17 cellular contexts compared by ENCODE assay signal in the genomic region with DNA sequence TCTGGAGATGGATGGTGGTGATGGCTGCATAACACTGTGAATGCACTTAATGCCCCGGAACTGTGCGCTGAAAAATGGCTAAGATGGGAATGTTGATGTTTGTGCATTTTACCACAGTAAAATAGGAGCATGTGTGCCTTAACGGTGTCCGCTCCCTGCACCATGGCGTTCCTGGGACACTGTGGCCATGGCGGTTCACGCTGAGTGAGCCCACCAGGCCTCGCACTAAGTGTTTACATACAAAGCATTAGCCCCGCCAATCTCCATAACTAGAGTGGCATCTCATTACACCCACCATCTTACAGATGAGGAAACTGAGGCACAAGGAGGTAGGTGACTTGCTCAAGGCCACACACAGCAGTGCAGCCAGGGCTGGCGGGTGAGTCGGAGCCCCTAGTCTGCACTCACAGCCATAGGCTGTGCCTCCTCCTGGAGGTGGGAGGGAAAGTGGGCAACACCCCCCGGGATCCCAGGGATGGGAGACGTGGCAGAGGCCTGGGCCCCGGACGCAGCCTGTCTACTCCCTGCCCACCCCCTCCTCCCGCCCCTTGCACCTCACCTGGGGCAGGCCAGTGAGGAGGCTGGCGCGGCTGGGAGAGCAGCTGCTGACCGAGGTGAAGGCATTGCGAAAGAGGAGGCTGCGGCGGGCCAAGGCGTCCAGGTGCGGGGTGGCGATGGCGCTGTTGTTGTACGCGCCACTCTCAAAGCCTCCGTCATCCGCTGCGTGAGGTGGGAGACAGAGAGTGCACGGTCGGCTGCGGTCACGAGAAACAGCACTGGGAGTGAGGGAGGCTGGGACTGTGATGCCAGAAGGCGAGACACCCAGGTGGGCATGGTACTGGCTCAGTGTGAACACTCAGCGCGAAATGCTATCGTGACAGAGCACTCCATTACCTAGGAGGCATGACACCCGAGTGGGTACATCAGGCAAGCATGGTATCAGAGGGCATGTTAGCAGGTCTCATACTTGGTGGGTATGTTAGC. TPM values are rescaled to one million over a fixed set of nuclear protein-coding genes. Genes with fewer than 3 reads are reported as not detected.
A peak's percentile ranks its signal among the peaks of the same experiment; 100 is the strongest.
DNase-seq lines count a peak whose midpoint lies in the region; ATAC-seq, FAIRE-seq and TF ChIP-seq lines count a peak whose summit lies in the region.
"Had no signal": no experiment of that assay in that cellular context is flagged by ENCODE, and none has a peak within 500 bp of the region (broad histone marks: within the 10 kb centered on the region; RNA-seq: fewer than 3 reads in every experiment).

No MANE protein-coding gene starts in this region.

- H3K27me3 Mint-ChIP-seq in CD4-positive, CD25-positive, alpha-beta regulatory T cell, result peaks cover 4% of the 10 kb centered on the region
- H3K27me3 Mint-ChIP-seq in CD4-positive, alpha-beta memory T cell, result no peaks in the 10 kb centered on the region
- H3K27me3 Mint-ChIP-seq in naive thymus-derived CD8-positive, alpha-beta T cell, result no peaks in the 10 kb centered on the region

- TF ChIP-seq EP300 in K562 (IDR thresholded peaks at IDR 0.05; ENCODE audit: low read length), result no peak

- no peak overlapping the region for H3K4me2 ChIP-seq in K562 (ENCODE audit: insufficient read depth, low read length)

- intact Hi-C loops in CD4-positive, alpha-beta memory T cell (cut with micrococcal nuclease), result no loop called here
- intact Hi-C loops in K562 (cut with micrococcal nuclease), result no loop called here

- no peaks in the 10 kb centered on the region for H3K27me3 ChIP-seq in CD4-positive, CD25-positive, alpha-beta regulatory T cell (ENCODE audit: control insufficient read depth, insufficient read depth, low read length)
- H3K27me3 ChIP-seq in CD4-positive, alpha-beta memory T cell (ENCODE audit: insufficient read depth, low read length), result no peaks in the 10 kb centered on the region
- H3K27me3 ChIP-seq in K562 (ENCODE audit: control insufficient read depth in 2 of 2, insufficient read depth in 2 of 2, low read length in 2 of 2), result no peaks in the 10 kb centered on the region

- peak overlapping the region; percentile 38 to 92 (median 84) for H3K4me3 Mint-ChIP-seq in CD4-positive, CD25-positive, alpha-beta regulatory T cell
- H3K4me3 Mint-ChIP-seq in CD4-positive, alpha-beta memory T cell, result peak overlapping the region in 4 of 8 donors; percentile 10 to 73 (median 38)
- H3K4me3 Mint-ChIP-seq in naive thymus-derived CD8-positive, alpha-beta T cell, result peak overlapping the region in 5 of 10 donors; percentile 24 to 63 (median 41)

- no peak overlapping the region for H2AFZ ChIP-seq in K562 (ENCODE audit: low read depth, low read length)

- no peak for TF ChIP-seq POLR2A in K562 (conservative IDR thresholded peaks at IDR 0.05)

- BruUV-seq in K562 (replicated peaks; lab: Mats Ljungman, UMichigan), result no TSS peak

- H4K20me1 ChIP-seq in K562 (replicated peaks; ENCODE audit: control insufficient read depth, insufficient read depth, low read length), result 0 out of 2 replicates have a peak, but pooled peaks cover 7% of the 10 kb centered on the region

- H3K27ac ChIP-seq in CD4-positive, CD25-positive, alpha-beta regulatory T cell (ENCODE audit: insufficient read depth, low read length, poor library complexity, severe bottlenecking), result no peak overlapping the region
- H3K27ac ChIP-seq in CD4-positive, alpha-beta memory T cell (ENCODE audit: low read depth, low read length), result no peak overlapping the region
- H3K27ac ChIP-seq in K562 (ENCODE audit: extremely low read depth, low read depth, low read length) (no peak overlapping the region), coronary artery (no peak overlapping the region)
- H3K27ac ChIP-seq: SK-N-MC had no signal

- no peaks in the 10 kb centered on the region for H3K9me3 ChIP-seq in CD4-positive, CD25-positive, alpha-beta regulatory T cell (ENCODE audit: control insufficient read depth in 2 of 2, low read length in 2 of 2)
- H3K9me3 ChIP-seq in CD4-positive, alpha-beta memory T cell (ENCODE audit: control insufficient read depth in 1 of 2, low read length in 2 of 2), result no peaks in the 10 kb centered on the region
- H3K9me3 ChIP-seq in K562 (replicated peaks; ENCODE audit: control insufficient read depth, insufficient read depth, low read depth, low read length), result no peaks in the 10 kb centered on the region

- POLR2A ChIA-PET in CD4-positive, alpha-beta memory T cell (lab: Charles Lee; ENCODE audit: partially characterized antibody), result interaction anchor here (1.1 to 4.3 kb wide), 2 partner anchors 20 to 47 kb away, joined by 3 to 71 read pairs; a partner anchor contains a TSS
- POLR2A ChIA-PET in K562 (lab: Yijun Ruan, JAX), result no interaction called here
- POLR2A ChIA-PET in naive thymus-derived CD8-positive, alpha-beta T cell (lab: Charles Lee), result interaction anchor here (1.1 to 4.0 kb wide), 2 partner anchors 12 to 48 kb away, joined by 3 to 21 read pairs; no protein-coding TSS in a partner anchor

- no peak for TF ChIP-seq RAD21 in K562 (CRISPR knock-in tag; conservative IDR thresholded peaks at IDR 0.05 in 1 of 2, IDR thresholded peaks at IDR 0.05 in 1 of 2)

- no peaks in the 10 kb centered on the region for H3K9me1 ChIP-seq in K562 (ENCODE audit: control insufficient read depth, insufficient read depth, low read length)

- CTCF ChIA-PET in CD4-positive, alpha-beta memory T cell (lab: Charles Lee; ENCODE audit: partially characterized antibody), result no interaction called here
- CTCF ChIA-PET in K562 (lab: Yijun Ruan, JAX; ENCODE audit: low intra/inter-chr PET ratio), result no interaction called here

- ATAC-seq in CD4-positive, CD25-positive, alpha-beta regulatory T cell (ENCODE audit: low read depth in 2 of 2), result no peak
- no peak for ATAC-seq in K562
- no peak for ATAC-seq in naive thymus-derived CD8-positive, alpha-beta T cell
- no peak for ATAC-seq in stimulated activated naive CD8-positive, alpha-beta T cell treated with anti-CD3 and anti-CD28 coated beads, Interleukin-15, Interleukin-2, amounts not matched to agents 100 U/mL and 50 U/mL, for 24 hours
- ATAC-seq: PC-3 had no signal

- 88% methylated on average over 28 of the region's 40 CpGs for whole genome bisulfite sequencing in K562 (ENCODE audit: insufficient coverage, low coverage, missing lambda C conversion rate)

- no peak for DNase-seq in CD4-positive, CD25-positive, alpha-beta regulatory T cell
- no peak for DNase-seq in CD4-positive, alpha-beta memory T cell
- DNase-seq in K562 (ENCODE audit: extremely low read depth in 1 of 4, low spot score in 3 of 4) (no peak), coronary artery (ENCODE audit: low spot score) (no peak), NCI-H146 treated with DMSO at 0.1 percent for 48 hours (lab: John Stamatoyannopoulos, UW; ENCODE audit: unreplicated experiment) (no peak)
- peak in 1 of 10 donors; percentile 53 for DNase-seq in naive thymus-derived CD8-positive, alpha-beta T cell
- no peak for DNase-seq in stimulated activated naive CD8-positive, alpha-beta T cell treated with anti-CD3 and anti-CD28 coated beads, Interleukin-15, Interleukin-2, amounts not matched to agents 100 U/mL and 50 U/mL, for 24 hours
- DNase-seq: ACHN, AML-193, HCEC 1CT, KBM-7, MV-4-11, NCI-H1417, NCI-H1930, NCI-H774, PC-3 had no signal

- H3K9ac ChIP-seq in K562 (ENCODE audit: insufficient read depth in 1 of 2, low read depth in 2 of 2, low read length in 2 of 2), result no peak overlapping the region

- in situ Hi-C loops in K562 (cut with MboI), result no loop called here

- FAIRE-seq in K562 (lab: Jason Lieb, UNC), result no peak

- peaks cover 28% of the 10 kb centered on the region for H3K4me1 ChIP-seq in CD4-positive, CD25-positive, alpha-beta regulatory T cell (ENCODE audit: control insufficient read depth, insufficient read depth, low read length, poor library complexity, severe bottlenecking)
- H3K4me1 ChIP-seq in CD4-positive, alpha-beta memory T cell (ENCODE audit: insufficient read depth, low read length), result peaks cover 29% of the 10 kb centered on the region
- peaks cover 9 to 47% of the 10 kb centered on the region in 2 experiments; a peak in 4 of 5 replicates for H3K4me1 ChIP-seq in K562 (replicated peaks in 1 of 2; ENCODE audit: control insufficient read depth in 2 of 2, insufficient read depth in 2 of 2, low read length in 2 of 2)

- no peaks in the 10 kb centered on the region for H3K9me3 Mint-ChIP-seq in CD4-positive, CD25-positive, alpha-beta regulatory T cell
- H3K9me3 Mint-ChIP-seq in CD4-positive, alpha-beta memory T cell, result peaks cover 0 to 2% (median 0%) of the 10 kb centered on the region in 8 donors
- no peaks in the 10 kb centered on the region for H3K9me3 Mint-ChIP-seq in naive thymus-derived CD8-positive, alpha-beta T cell

- peaks cover 43% of the 10 kb centered on the region for H3K36me3 ChIP-seq in CD4-positive, CD25-positive, alpha-beta regulatory T cell (ENCODE audit: control insufficient read depth, insufficient read depth, low read length)
- peaks cover 51% of the 10 kb centered on the region for H3K36me3 ChIP-seq in CD4-positive, alpha-beta memory T cell (ENCODE audit: insufficient read depth, low read length)
- peaks cover 24% of the 10 kb centered on the region; the same call in 1 of the 3 replicates for H3K36me3 ChIP-seq in K562 (ENCODE audit: control insufficient read depth, insufficient read depth, low read length)

- peaks cover 0 to 45% (median 21%) of the 10 kb centered on the region in 4 donors for H3K4me1 Mint-ChIP-seq in CD4-positive, CD25-positive, alpha-beta regulatory T cell
- peaks cover 18 to 41% (median 29%) of the 10 kb centered on the region in 4 donors for H3K4me1 Mint-ChIP-seq in CD4-positive, alpha-beta memory T cell
- peaks cover 16 to 43% (median 36%) of the 10 kb centered on the region in 4 donors for H3K4me1 Mint-ChIP-seq in naive thymus-derived CD8-positive, alpha-beta T cell

- H3K79me2 ChIP-seq in K562 (ENCODE audit: control insufficient read depth, insufficient read depth, low read length), result peaks cover 3% of the 10 kb centered on the region; the same call in 1 of the 3 replicates

- TF ChIP-seq CTCF in K562 (IDR thresholded peaks at IDR 0.05 in 2 of 3, conservative IDR thresholded peaks at IDR 0.05 in 1 of 3; ENCODE audit: insufficient read depth in 2 of 3, low read depth in 1 of 3, low read length in 3 of 3) (no peak), coronary artery (IDR thresholded peaks at IDR 0.05) (no peak)

- H3K36me3 Mint-ChIP-seq in CD4-positive, CD25-positive, alpha-beta regulatory T cell, result peaks cover 19% of the 10 kb centered on the region
- H3K36me3 Mint-ChIP-seq in CD4-positive, alpha-beta memory T cell, result peaks cover 14 to 46% of the 10 kb centered on the region in 2 donors
- peaks cover 0 to 49% (median 2%) of the 10 kb centered on the region in 3 donors for H3K36me3 Mint-ChIP-seq in naive thymus-derived CD8-positive, alpha-beta T cell

- H3K27ac Mint-ChIP-seq in CD4-positive, CD25-positive, alpha-beta regulatory T cell, result peak overlapping the region in 2 of 3 donors; percentile 86 to 97
- H3K27ac Mint-ChIP-seq in CD4-positive, alpha-beta memory T cell, result peak overlapping the region; percentile 18 to 94 (median 58)
- H3K27ac Mint-ChIP-seq in naive thymus-derived CD8-positive, alpha-beta T cell, result peak overlapping the region; percentile 9 to 95 (median 76)

- H3K4me3 ChIP-seq in CD4-positive, CD25-positive, alpha-beta regulatory T cell (ENCODE audit: low read depth, low read length), result no peak overlapping the region
- H3K4me3 ChIP-seq in CD4-positive, alpha-beta memory T cell (ENCODE audit: low read length in 2 of 2), result no peak overlapping the region
- H3K4me3 ChIP-seq in K562 (no peak overlapping the region), coronary artery (no peak overlapping the region)
- H3K4me3 ChIP-seq: SK-N-MC had no signal

RNA-seq across cellular contexts. Expression of a gene that starts 3.4 kb away (rescaled TPM):
- 138 TPM for total RNA-seq in CD4-positive, CD25-positive, alpha-beta regulatory T cell
- 10 to 100 TPM; 43.8 to 48.4 (median 46.7) TPM for polyA plus RNA-seq in CD4-positive, CD25-positive, alpha-beta regulatory T cell
- total RNA-seq in CD4-positive, alpha-beta memory T cell, result 100 to 1,000 TPM; 189 to 198 TPM
- 10 to 100 TPM; 37.8 to 58.6 TPM for polyA plus RNA-seq in CD4-positive, alpha-beta memory T cell
- total RNA-seq in K562 (2011; cell fraction: chromatin; rRNA removed; ENCODE audit: low replicate concordance), result 47.4 and 72.7 TPM in 2 replicates
- 43.5 and 52.4 TPM in 2 replicates for total RNA-seq in K562 (2011; cell fraction: nucleolus; rRNA removed)
- 40.5 and 41.1 TPM in 2 replicates for total RNA-seq in K562 (2011; cell fraction: nucleoplasm; rRNA removed)
- total RNA-seq in K562 (2014; rRNA removed) (5.1 and 7.3 TPM in 2 replicates), K562 (2014; rRNA removed; fragmentation: Illumina TruSeq; extraction: Trizol) (2.5 and 2.6 TPM in 2 replicates), K562 (2015; rRNA removed; fragmentation: Illumina TruSeq; extraction: Trizol) (4.6 and 4.9 TPM in 2 replicates), K562 (2021) (11.8 and 15.7 TPM in 2 replicates)
- polyA plus RNA-seq in K562 (2011; rRNA removed) (2.5 and 4.8 TPM in 2 replicates), K562 (2014; fragmentation: Illumina TruSeq; extraction: Trizol) (6.3 and 11.2 TPM in 2 replicates), K562 (2014; fragmentation: Nextera tagmentation; extraction: Ambion mirVana) (under 1 TPM; 0.25 to 0.31 TPM), K562 (2014; rRNA removed) (8.2 and 9.8 TPM in 2 replicates)
- polyA plus RNA-seq in K562 (2011; cell fraction: cytosol; rRNA removed), result 3.7 and 4.2 TPM in 2 replicates
- 19.2 and 29.1 TPM in 2 replicates for polyA plus RNA-seq in K562 (2011; cell fraction: nucleus; rRNA removed)
- polyA plus RNA-seq in K562 (2012), result 13.7 and 21.2 TPM in 2 replicates
- polyA minus RNA-seq in K562 (2011; rRNA and poly(A)+ RNA removed), result 2.6 TPM in 2 replicates
- polyA minus RNA-seq in K562 (2011; cell fraction: cytosol; rRNA and poly(A)+ RNA removed), result 4.5 and 6.9 TPM in 2 replicates
- polyA minus RNA-seq in K562 (2011; cell fraction: nucleus; rRNA and poly(A)+ RNA removed), result 3.4 and 6.3 TPM in 2 replicates
- total RNA-seq in naive thymus-derived CD8-positive, alpha-beta T cell, result 100 to 1,000 TPM; 138 to 143 TPM
- 10 to 100 TPM; 20.1 to 36.5 (median 25.6) TPM for polyA plus RNA-seq in naive thymus-derived CD8-positive, alpha-beta T cell

RNA-seq across cellular contexts. Expression of a gene that starts 3.5 kb away (rescaled TPM):
- total RNA-seq in CD4-positive, CD25-positive, alpha-beta regulatory T cell, result 75.9 TPM
- 10 to 100 TPM in 1 of 4 donors, 1 to 10 TPM in 3; 7.7 to 10.2 (median 8.1) TPM for polyA plus RNA-seq in CD4-positive, CD25-positive, alpha-beta regulatory T cell
- 100 to 1,000 TPM; 121 to 126 TPM for total RNA-seq in CD4-positive, alpha-beta memory T cell
- 10 to 100 TPM in 1 of 2 donors, 1 to 10 TPM in 1; 6.3 to 10.6 TPM for polyA plus RNA-seq in CD4-positive, alpha-beta memory T cell
- 8.5 and 21.1 TPM in 2 replicates for total RNA-seq in K562 (2011; cell fraction: chromatin; rRNA removed; ENCODE audit: low replicate concordance)
- 13.3 and 15.8 TPM in 2 replicates for total RNA-seq in K562 (2011; cell fraction: nucleolus; rRNA removed)
- total RNA-seq in K562 (2011; cell fraction: nucleoplasm; rRNA removed), result 6.9 and 13.1 TPM in 2 replicates
- 1.5 and 3.4 TPM in 2 replicates for total RNA-seq in K562 (2014; rRNA removed)
- 0.38 and 0.91 TPM in 2 replicates for total RNA-seq in K562 (2014; rRNA removed; fragmentation: Illumina TruSeq; extraction: Trizol)
- total RNA-seq in K562 (2015; rRNA removed; fragmentation: Illumina TruSeq; extraction: Trizol), result 1.0 and 1.4 TPM in 2 replicates
- 3.1 and 4.0 TPM in 2 replicates for total RNA-seq in K562 (2021)
- polyA plus RNA-seq in K562 (2011; rRNA removed), result 0.52 and 0.53 TPM in 2 replicates
- 0.43 and 1.2 TPM in 2 replicates for polyA plus RNA-seq in K562 (2011; cell fraction: cytosol; rRNA removed)
- 4.1 and 8.1 TPM in 2 replicates for polyA plus RNA-seq in K562 (2011; cell fraction: nucleus; rRNA removed)
- 2.7 and 5.4 TPM in 2 replicates for polyA plus RNA-seq in K562 (2012)
- 1.4 and 1.9 TPM in 2 replicates for polyA plus RNA-seq in K562 (2014; fragmentation: Illumina TruSeq; extraction: Trizol)
- polyA plus RNA-seq in K562 (2014; fragmentation: Nextera tagmentation; extraction: Ambion mirVana), result under 1 TPM in 1 of 2 experiments, not detected in 1; 0.06 TPM
- polyA plus RNA-seq in K562 (2014; rRNA removed), result 2.8 and 4.2 TPM in 2 replicates
- 0.46 TPM in 1 of 2 replicates, not detected in the other for polyA minus RNA-seq in K562 (2011; rRNA and poly(A)+ RNA removed)
- polyA minus RNA-seq in K562 (2011; cell fraction: cytosol; rRNA and poly(A)+ RNA removed), result 0.57 and 1.9 TPM in 2 replicates
- 1.2 and 2.0 TPM in 2 replicates for polyA minus RNA-seq in K562 (2011; cell fraction: nucleus; rRNA and poly(A)+ RNA removed)
- total RNA-seq in naive thymus-derived CD8-positive, alpha-beta T cell, result 10 to 100 TPM; 93.1 to 96.2 TPM
- 1 to 10 TPM; 4.8 to 8.4 (median 5.7) TPM for polyA plus RNA-seq in naive thymus-derived CD8-positive, alpha-beta T cell

RNA-seq across cellular contexts. Expression of a gene that starts 43.9 kb away (rescaled TPM):
- 666 TPM for total RNA-seq in CD4-positive, CD25-positive, alpha-beta regulatory T cell
- polyA plus RNA-seq in CD4-positive, CD25-positive, alpha-beta regulatory T cell, result 10 to 100 TPM; 27.6 to 33.7 (median 31.2) TPM
- total RNA-seq in CD4-positive, alpha-beta memory T cell, result 100 to 1,000 TPM; 367 to 399 TPM
- 10 to 100 TPM; 11.2 to 67.9 TPM for polyA plus RNA-seq in CD4-positive, alpha-beta memory T cell
- 548 and 579 TPM in 2 replicates for total RNA-seq in K562 (2011; cell fraction: chromatin; rRNA removed; ENCODE audit: low replicate concordance)
- total RNA-seq in K562 (2011; cell fraction: nucleolus; rRNA removed), result 219 and 226 TPM in 2 replicates
- total RNA-seq in K562 (2011; cell fraction: nucleoplasm; rRNA removed), result 260 and 263 TPM in 2 replicates
- total RNA-seq in K562 (2014; rRNA removed) (13.2 and 17.1 TPM in 2 replicates), K562 (2014; rRNA removed; fragmentation: Illumina TruSeq; extraction: Trizol) (19.8 and 20.9 TPM in 2 replicates), K562 (2015; rRNA removed; fragmentation: Illumina TruSeq; extraction: Trizol) (17.8 and 17.9 TPM in 2 replicates), K562 (2021) (33.6 and 34.3 TPM in 2 replicates)
- polyA plus RNA-seq in K562 (2011; rRNA removed) (26.7 and 36.2 TPM in 2 replicates), K562 (2014; fragmentation: Illumina TruSeq; extraction: Trizol) (24.2 and 26.9 TPM in 2 replicates), K562 (2014; fragmentation: Nextera tagmentation; extraction: Ambion mirVana) (1 to 10 TPM; 5.3 to 7.1 TPM), K562 (2014; rRNA removed) (15.9 and 20.1 TPM in 2 replicates)
- 14.1 and 15.8 TPM in 2 replicates for polyA plus RNA-seq in K562 (2011; cell fraction: cytosol; rRNA removed)
- polyA plus RNA-seq in K562 (2011; cell fraction: nucleus; rRNA removed), result 220 and 234 TPM in 2 replicates
- polyA plus RNA-seq in K562 (2012), result 27.2 and 54.8 TPM in 2 replicates
- 58.3 and 80.5 TPM in 2 replicates for polyA minus RNA-seq in K562 (2011; rRNA and poly(A)+ RNA removed)
- polyA minus RNA-seq in K562 (2011; cell fraction: cytosol; rRNA and poly(A)+ RNA removed), result 48.1 and 56.1 TPM in 2 replicates
- 71.6 and 112 TPM in 2 replicates for polyA minus RNA-seq in K562 (2011; cell fraction: nucleus; rRNA and poly(A)+ RNA removed)
- 100 to 1,000 TPM; 323 to 328 TPM for total RNA-seq in naive thymus-derived CD8-positive, alpha-beta T cell
- polyA plus RNA-seq in naive thymus-derived CD8-positive, alpha-beta T cell, result 10 to 100 TPM; 27.1 to 52.2 (median 39.1) TPM

RNA-seq across cellular contexts. Expression of a gene that starts 46.9 kb away (rescaled TPM):
- total RNA-seq in CD4-positive, CD25-positive, alpha-beta regulatory T cell, result not detected
- under 1 TPM in 2 of 4 donors, not detected in 2; 0.12 to 0.48 TPM for polyA plus RNA-seq in CD4-positive, CD25-positive, alpha-beta regulatory T cell
- under 1 TPM in 1 of 2 experiments, not detected in 1; 0.09 TPM for total RNA-seq in CD4-positive, alpha-beta memory T cell
- polyA plus RNA-seq in CD4-positive, alpha-beta memory T cell, result under 1 TPM in 1 of 2 donors, not detected in 1; 0.07 TPM
- total RNA-seq in K562 (2011; cell fraction: chromatin; rRNA removed; ENCODE audit: low replicate concordance), result not detected in 2 replicates
- not detected in 2 replicates for total RNA-seq in K562 (2011; cell fraction: nucleolus; rRNA removed)
- not detected in 2 replicates for total RNA-seq in K562 (2011; cell fraction: nucleoplasm; rRNA removed)
- total RNA-seq in K562 (2014; rRNA removed) (not detected in 2 replicates), K562 (2014; rRNA removed; fragmentation: Illumina TruSeq; extraction: Trizol) (not detected in 2 replicates), K562 (2015; rRNA removed; fragmentation: Illumina TruSeq; extraction: Trizol) (not detected in 2 replicates), K562 (2021) (not detected in 2 replicates)
- polyA plus RNA-seq in K562 (2011; rRNA removed) (not detected in 2 replicates), K562 (2014; fragmentation: Illumina TruSeq; extraction: Trizol) (not detected in 2 replicates), K562 (2014; fragmentation: Nextera tagmentation; extraction: Ambion mirVana) (not detected), K562 (2014; rRNA removed) (not detected in 2 replicates)
- polyA plus RNA-seq in K562 (2011; cell fraction: cytosol; rRNA removed), result not detected in 2 replicates
- polyA plus RNA-seq in K562 (2011; cell fraction: nucleus; rRNA removed), result not detected in 2 replicates
- polyA plus RNA-seq in K562 (2012), result 0.05 and 0.24 TPM in 2 replicates
- not detected in 2 replicates for polyA minus RNA-seq in K562 (2011; rRNA and poly(A)+ RNA removed)
- polyA minus RNA-seq in K562 (2011; cell fraction: cytosol; rRNA and poly(A)+ RNA removed), result 3.2 TPM in 1 of 2 replicates, not detected in the other
- polyA minus RNA-seq in K562 (2011; cell fraction: nucleus; rRNA and poly(A)+ RNA removed), result not detected in 2 replicates
- not detected for total RNA-seq in naive thymus-derived CD8-positive, alpha-beta T cell
- not detected for polyA plus RNA-seq in naive thymus-derived CD8-positive, alpha-beta T cell
